ENCODE assay signal across 1 cellular context in the genomic region with DNA sequence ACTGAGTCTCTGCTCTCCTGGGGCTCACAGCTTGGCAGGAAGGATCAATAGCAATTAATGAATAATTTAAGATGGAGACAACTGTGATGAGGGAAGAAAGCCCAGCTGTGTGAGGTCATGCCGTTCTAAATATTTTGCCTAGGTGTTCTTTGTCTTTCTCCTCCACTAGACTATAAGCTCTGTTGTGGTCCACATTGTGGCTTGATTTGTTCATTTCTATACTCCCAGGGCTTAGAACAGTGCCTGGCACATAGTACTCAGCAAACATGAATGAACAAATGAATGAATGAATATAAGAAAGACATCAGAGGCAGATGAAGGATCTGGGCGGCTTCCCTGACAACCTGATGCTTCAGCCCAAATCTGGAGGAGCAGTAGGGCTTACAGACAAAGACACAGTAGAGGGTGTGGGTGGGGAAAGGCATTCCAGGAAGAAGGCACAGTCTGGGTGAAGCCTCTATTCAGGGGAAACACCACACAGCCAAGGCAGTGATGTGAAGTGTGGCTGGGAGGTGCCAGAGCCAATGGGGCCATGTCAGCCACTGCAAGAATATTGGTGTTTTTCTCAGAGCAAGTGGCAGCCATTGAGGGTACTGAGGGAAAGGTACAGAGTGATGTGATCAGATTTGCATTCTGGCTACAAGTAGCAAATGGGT.
TF ChIP-seq lines count a peak whose summit lies in the region.

No MANE protein-coding gene starts in this region.

TF ChIP-seq in H1, 55 proteins besides CTCF, POLR2A, EP300 and RAD21:
- TF ChIP-seq BRCA1 (IDR thresholded peaks at IDR 0.05; ENCODE audit: low read depth, low read length) (no peak), SIRT6 (IDR thresholded peaks at IDR 0.05; ENCODE audit: low read length) (no peak), SP4 (IDR thresholded peaks at IDR 0.05; ENCODE audit: low read length) (no peak), RNF2 (IDR thresholded peaks at IDR 0.05; ENCODE audit: borderline replicate concordance, low read depth, low read length, missing control alignments, poor library complexity, severe bottlenecking) (no peak), SAP30 (IDR thresholded peaks at IDR 0.05; ENCODE audit: insufficient read depth, insufficient replicate concordance, low read length) (no peak), RXRA (IDR thresholded peaks at IDR 0.05; ENCODE audit: insufficient read depth, low read depth, low read length) (no peak), ASH2L (IDR thresholded peaks at IDR 0.05; ENCODE audit: low read length) (no peak), CHD1 (IDR thresholded peaks at IDR 0.05; ENCODE audit: low read depth, low read length) (no peak), SIX5 (IDR thresholded peaks at IDR 0.05; ENCODE audit: low read depth, low read length) (no peak), ZNF274 (IDR thresholded peaks at IDR 0.05; ENCODE audit: borderline replicate concordance, extremely low read depth, low read length) (no peak), MAFK (IDR thresholded peaks at IDR 0.05; ENCODE audit: low read depth, low read length) (no peak), FOSL1 (IDR thresholded peaks at IDR 0.05; ENCODE audit: insufficient read depth, low read depth, low read length) (no peak), GTF2F1 (IDR thresholded peaks at IDR 0.05; ENCODE audit: borderline replicate concordance, low read depth, low read length) (no peak), NRF1 (IDR thresholded peaks at IDR 0.05; ENCODE audit: low read depth, low read length) (no peak), RBBP5 (IDR thresholded peaks at IDR 0.05; ENCODE audit: borderline replicate concordance, low read depth, low read length) (no peak), BACH1 (IDR thresholded peaks at IDR 0.05; ENCODE audit: low read length) (no peak), ATF3 (IDR thresholded peaks at IDR 0.05; ENCODE audit: insufficient read depth, low read depth, low read length) (no peak)
TF ChIP-seq in H1: peak in this region for 0.
